13 cellular contexts compared by ENCODE assay signal in the genomic region with DNA sequence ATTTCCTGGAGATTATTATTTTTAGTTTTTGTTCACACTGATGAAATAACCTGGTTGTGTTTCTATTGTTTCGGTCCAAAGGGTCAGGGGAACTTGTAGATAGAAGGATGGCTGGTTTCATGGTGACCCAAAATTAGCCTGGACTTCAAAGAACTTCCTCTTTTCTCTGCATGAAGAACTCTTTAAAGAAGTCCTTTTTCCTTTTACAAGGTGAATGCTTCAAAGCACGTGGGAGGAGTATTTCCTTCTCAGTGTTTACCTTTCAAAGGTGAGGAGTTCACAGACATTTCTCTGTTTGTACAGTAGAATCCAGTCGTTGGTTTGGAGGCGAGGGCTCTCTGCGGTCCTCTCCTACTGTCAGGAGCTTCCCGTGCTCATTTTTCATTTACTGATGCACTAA.
A peak's percentile ranks its signal among the peaks of the same experiment; 100 is the strongest.
DNase-seq lines count a peak whose midpoint lies in the region; ATAC-seq and TF ChIP-seq lines count a peak whose summit lies in the region.
"Had no signal": no experiment of that assay in that cellular context is flagged by ENCODE, and none has a peak within 500 bp of the region (broad histone marks: within the 10 kb centered on the region; RNA-seq: fewer than 3 reads in every experiment).

No MANE protein-coding gene starts in this region.

- H3K4me1 ChIP-seq in right atrium auricular region = no peaks in the 10 kb centered on the region
- no peaks in the 10 kb centered on the region for H3K4me1 ChIP-seq in ovary (ENCODE audit: insufficient read depth)
- H3K4me1 ChIP-seq: vagina had no signal

- no peaks in the 10 kb centered on the region for H3K9me3 ChIP-seq in right atrium auricular region
- no peaks in the 10 kb centered on the region for H3K9me3 ChIP-seq in ovary
- no peaks in the 10 kb centered on the region for H3K9me3 ChIP-seq in WERI-Rb-1 (ENCODE audit: severe bottlenecking)
- H3K9me3 ChIP-seq: vagina had no signal

- TF ChIP-seq POLR2A in GM18505 (IDR thresholded peaks at IDR 0.05; ENCODE audit: borderline replicate concordance, extremely low read depth, insufficient read depth, insufficient read length) (no peak), ovary (IDR thresholded peaks at IDR 0.05) (no peak)

- no peak overlapping the region for H3K27ac ChIP-seq in right atrium auricular region
- no peak overlapping the region for H3K27ac ChIP-seq in ovary
- no peak overlapping the region for H3K27ac ChIP-seq in WERI-Rb-1
- H3K27ac ChIP-seq: vagina had no signal

- H3K27ac Mint-ChIP-seq in stimulated activated effector memory CD8-positive, alpha-beta T cell treated with anti-CD3 and anti-CD28 coated beads, Interleukin-12 subunit alpha, Interleukin-12 subunit beta, amount 100 ng/mL, for 72 hours = no peak overlapping the region

- H3K4me3 ChIP-seq in right atrium auricular region = no peak overlapping the region
- no peak overlapping the region for H3K4me3 ChIP-seq in ovary
- H3K4me3 ChIP-seq in WERI-Rb-1 (ENCODE audit: low read depth, low read length) = no peak overlapping the region
- H3K4me3 ChIP-seq: lung, vagina had no signal

- H3K4me3 Mint-ChIP-seq in stimulated activated effector memory CD8-positive, alpha-beta T cell treated with anti-CD3 and anti-CD28 coated beads, Interleukin-12 subunit alpha, Interleukin-12 subunit beta, amount 100 ng/mL, for 72 hours = no peak overlapping the region

- no peak for TF ChIP-seq CTCF in right atrium auricular region (IDR thresholded peaks at IDR 0.05)
- no peak for TF ChIP-seq CTCF in ovary (IDR thresholded peaks at IDR 0.05)
- no peak for TF ChIP-seq CTCF in WERI-Rb-1 (IDR thresholded peaks at IDR 0.05; ENCODE audit: low read depth, low read length)

- no peaks in the 10 kb centered on the region for H3K36me3 ChIP-seq in right atrium auricular region
- H3K36me3 ChIP-seq in ovary = no peaks in the 10 kb centered on the region
- H3K36me3 ChIP-seq in WERI-Rb-1 = no peaks in the 10 kb centered on the region
- H3K36me3 ChIP-seq: vagina had no signal

- H3K4me1 Mint-ChIP-seq in stimulated activated effector memory CD8-positive, alpha-beta T cell treated with anti-CD3 and anti-CD28 coated beads, Interleukin-12 subunit alpha, Interleukin-12 subunit beta, amount 100 ng/mL, for 72 hours = peaks cover 5% of the 10 kb centered on the region

- peaks cover 5% of the 10 kb centered on the region for H3K9me3 Mint-ChIP-seq in stimulated activated effector memory CD8-positive, alpha-beta T cell treated with anti-CD3 and anti-CD28 coated beads, Interleukin-12 subunit alpha, Interleukin-12 subunit beta, amount 100 ng/mL, for 72 hours

- ATAC-seq in GM18505 (IDR thresholded peaks at IDR 0.05; ENCODE audit: unreplicated experiment) (peak; percentile 94), GM21423 (IDR thresholded peaks at IDR 0.05; ENCODE audit: unreplicated experiment) (peak; percentile 85), HG03378 (IDR thresholded peaks at IDR 0.05; ENCODE audit: unreplicated experiment) (peak; percentile 94)
- ATAC-seq in stimulated activated effector memory CD8-positive, alpha-beta T cell treated with anti-CD3 and anti-CD28 coated beads, Interleukin-12 subunit alpha, Interleukin-12 subunit beta, amount 100 ng/mL, for 72 hours = no peak

- peak; percentile 57 for DNase-seq in kidney tubule cell (ENCODE audit: low spot score)
- no peak for DNase-seq in right atrium auricular region (ENCODE audit: low spot score)
- DNase-seq in ovary = no peak
- no peak for DNase-seq in stimulated activated effector memory CD8-positive, alpha-beta T cell treated with anti-CD3 and anti-CD28 coated beads, Interleukin-12 subunit alpha, Interleukin-12 subunit beta, amount 100 ng/mL, for 72 hours (ENCODE audit: low spot score in 2 of 2)
- no peak for DNase-seq in WERI-Rb-1
- DNase-seq: DMS 273 treated with DMSO at 0.1 percent for 48 hours, foreskin melanocyte, NCI-H187 treated with DMSO at 0.1 percent for 48 hours had no signal

- 13 to 24% (median 14%) methylated on average over 6 of the region's 6 CpGs for WGBS in ovary, 3 donors

- H3K36me3 Mint-ChIP-seq in stimulated activated effector memory CD8-positive, alpha-beta T cell treated with anti-CD3 and anti-CD28 coated beads, Interleukin-12 subunit alpha, Interleukin-12 subunit beta, amount 100 ng/mL, for 72 hours = no peaks in the 10 kb centered on the region

- intact Hi-C loops in ovary (cut with DNase I) = no loop called here

- H3K27me3 ChIP-seq in right atrium auricular region (no peaks in the 10 kb centered on the region), ovary (no peaks in the 10 kb centered on the region), WERI-Rb-1 (ENCODE audit: insufficient read depth, low read depth, severe bottlenecking) (no peaks in the 10 kb centered on the region)
- H3K27me3 ChIP-seq: vagina had no signal

- no peak for TF ChIP-seq EP300 in ovary (IDR thresholded peaks at IDR 0.05)
